In genomic region chr6:143486752-143487151, GRCh38 we compare ENCODE assay signal across 2 cellular contexts.
TF ChIP-seq lines count a peak whose summit lies in the region.

No MANE protein-coding gene starts in this region.

TF ChIP-seq in GM12878, 131 proteins besides CTCF, POLR2A, EP300 and RAD21:
- TF ChIP-seq HDAC6 (IDR thresholded peaks at IDR 0.05; ENCODE audit: unreplicated experiment) (no peak), ZBTB40 (IDR thresholded peaks at IDR 0.05; ENCODE audit: borderline replicate concordance) (peak; percentile 41), MAX (IDR thresholded peaks at IDR 0.05; ENCODE audit: low read depth, low read length) (no peak), IKZF1 (conservative IDR thresholded peaks at IDR 0.05) (no peak), PBX3 (IDR thresholded peaks at IDR 0.05; ENCODE audit: insufficient replicate concordance, low read depth, low read length) (no peak)

TF ChIP-seq in K562, 482 proteins besides CTCF, POLR2A, EP300 and RAD21:
- no peak for TF ChIP-seq NUFIP1 (IDR thresholded peaks at IDR 0.05; ENCODE audit: partially characterized antibody)
- peak; percentile 91 for TF ChIP-seq ZBTB40 (IDR thresholded peaks at IDR 0.05)
- peak; percentile 90 for TF ChIP-seq ZBTB40 (CRISPR knock-in tag; IDR thresholded peaks at IDR 0.05)
TF ChIP-seq in K562: peak in this region for 1.
